Comparison of ENCODE assay signal across 25 cellular contexts in the genomic region with DNA sequence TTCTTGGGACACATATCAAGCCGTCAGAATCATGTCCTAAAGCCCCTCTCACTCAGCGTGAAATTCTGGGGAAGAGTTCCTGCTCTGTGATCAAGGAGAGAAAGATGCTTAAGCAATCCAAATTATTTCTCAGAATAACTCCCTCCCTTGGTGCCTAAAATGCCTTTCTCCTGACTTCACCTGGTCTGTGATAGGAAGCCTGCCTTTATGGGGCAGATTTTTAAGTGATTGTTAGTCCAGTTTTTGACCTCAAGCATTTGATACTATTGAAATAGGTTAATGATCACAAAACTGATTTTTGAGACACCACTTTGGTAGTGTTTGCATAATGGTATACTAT.
DNase-seq lines count a peak whose midpoint lies in the region; ATAC-seq and TF ChIP-seq lines count a peak whose summit lies in the region.
"Had no signal": no experiment of that assay in that cellular context is flagged by ENCODE, and none has a peak within 500 bp of the region (broad histone marks: within the 10 kb centered on the region; RNA-seq: fewer than 3 reads in every experiment).

No MANE protein-coding gene starts in this region.

- H3K4me3 ChIP-seq in Caco-2 (ENCODE audit: low read depth, low read length): no peak overlapping the region
- H3K4me3 ChIP-seq in HUES48 (ENCODE audit: low read depth, low read length): no peak overlapping the region
- H3K4me3 ChIP-seq in epithelial cell of esophagus (ENCODE audit: low read length): no peak overlapping the region
- H3K4me3 ChIP-seq in lower leg skin (ENCODE audit: low read depth, poor library complexity, severe bottlenecking): no peak overlapping the region
- H3K4me3 ChIP-seq: GM12878, pancreas, SJSA1 had no signal

- H3K9me3 Mint-ChIP-seq in Caco-2 (ENCODE audit: unreplicated experiment) (no peaks in the 10 kb centered on the region), nephron (peaks cover 2% of the 10 kb centered on the region)
- H3K9me3 Mint-ChIP-seq: activated naive CD4-positive, alpha-beta T cell treated with anti-CD3 and anti-CD28 coated beads for 36 hours; T-helper 1 cell treated with Interleukin-12 subunit alpha and Interleukin-12 subunit beta and Interleukin-4 antibody, amounts not matched to agents 30 μg/mL and 1 μg/mL, for 36 hours had no signal

- H3K9me3 ChIP-seq in Caco-2: no peaks in the 10 kb centered on the region
- no peaks in the 10 kb centered on the region for H3K9me3 ChIP-seq in HUES48 (ENCODE audit: control insufficient read depth, insufficient read depth, low read length)
- H3K9me3 ChIP-seq: pancreas, SJSA1 had no signal

- peaks cover 11% of the 10 kb centered on the region; the same call in 1 of the 2 replicates for H3K4me1 ChIP-seq in Caco-2
- H3K4me1 ChIP-seq in HUES48 (ENCODE audit: control insufficient read depth, insufficient read depth, low read length): peaks cover 19% of the 10 kb centered on the region
- H3K4me1 ChIP-seq: pancreas, SJSA1 had no signal

- POLR2A ChIA-PET in Caco-2 (lab: Charles Lee): no interaction called here

- no peak for TF ChIP-seq POLR2A in lower leg skin (IDR thresholded peaks at IDR 0.05)

- intact Hi-C loops in Caco-2 (cut with micrococcal nuclease; ENCODE audit: unreplicated experiment) (loop anchor here (2.0 kb wide), 1 partner anchor 23 kb away; no protein-coding TSS in a partner anchor), lower leg skin (cut with DNase I; ENCODE audit: low total_unique reads) (no loop called here)

- H3K4me3 Mint-ChIP-seq in Caco-2 (ENCODE audit: unreplicated experiment): no peak overlapping the region
- no peak overlapping the region for H3K4me3 Mint-ChIP-seq in nephron
- H3K4me3 Mint-ChIP-seq: activated naive CD4-positive, alpha-beta T cell treated with anti-CD3 and anti-CD28 coated beads for 36 hours; CD14-positive monocyte; T-helper 1 cell treated with Interleukin-12 subunit alpha and Interleukin-12 subunit beta and Interleukin-4 antibody, amounts not matched to agents 30 μg/mL and 1 μg/mL, for 36 hours had no signal

- H3K27me3 ChIP-seq in Caco-2 (replicated peaks; ENCODE audit: control insufficient read depth, insufficient read depth, low read length): no peaks in the 10 kb centered on the region
- no peaks in the 10 kb centered on the region for H3K27me3 ChIP-seq in HUES48 (ENCODE audit: control insufficient read depth, insufficient read depth, low read length)
- H3K27me3 ChIP-seq: pancreas, SJSA1 had no signal

- DNase-seq in Caco-2: no peak
- DNase-seq in epithelial cell of esophagus (ENCODE audit: low read depth): peak; percentile 39
- DNase-seq in iPS-NIHi11 (ENCODE audit: low spot score): no peak
- DNase-seq in lower leg skin (ENCODE audit: low spot score in 2 of 2): no peak
- DNase-seq in GM13976 (ENCODE audit: low spot score): no peak
- DNase-seq: activated CD4-positive, alpha-beta T cell treated with anti-CD3 and anti-CD28 coated beads for 4 hours; activated naive CD4-positive, alpha-beta T cell treated with anti-CD3 and anti-CD28 coated beads for 36 hours; activated T-cell treated with anti-CD3 and anti-CD28 coated beads, Interleukin-2, amount 50 U/mL, for 48 hours; anterior cingulate cortex; central memory CD4-positive, alpha-beta T cell; DMS153; hippocampal formation; naive thymus-derived CD4-positive, alpha-beta T cell; NK-92 treated with Interleukin-12 subunit alpha and Interleukin-12 subunit beta, amount 100 ng/mL, for 24 hours; stimulated activated CD4-positive, alpha-beta T cell treated with anti-CD3 and anti-CD28 coated beads, Interleukin-15, amount 100 ng/mL, for 24 hours had no signal

- H3K36me3 ChIP-seq in Caco-2 (ENCODE audit: control insufficient read depth, insufficient read depth, low read length) (no peaks in the 10 kb centered on the region), HUES48 (ENCODE audit: control insufficient read depth, insufficient read depth, low read length) (no peaks in the 10 kb centered on the region)
- H3K36me3 ChIP-seq: pancreas, SJSA1 had no signal

- no peaks in the 10 kb centered on the region for H3K36me3 Mint-ChIP-seq in Caco-2 (ENCODE audit: insufficient read depth, unreplicated experiment)
- H3K36me3 Mint-ChIP-seq in nephron (ENCODE audit: low read depth): peaks cover 3% of the 10 kb centered on the region
- H3K36me3 Mint-ChIP-seq: CD14-positive monocyte; naive thymus-derived CD4-positive, alpha-beta T cell had no signal

- no peak for ATAC-seq in HG02970 (IDR thresholded peaks at IDR 0.05; ENCODE audit: low FRiP score, unreplicated experiment)
- ATAC-seq: GM12878; naive thymus-derived CD4-positive, alpha-beta T cell; pancreas; sciatic nerve had no signal

- no peak for TF ChIP-seq CTCF in Caco-2 (IDR thresholded peaks at IDR 0.05; ENCODE audit: insufficient read depth in 1 of 2, low read depth in 1 of 2, low read length in 1 of 2, severe bottlenecking in 1 of 2, unreplicated experiment in 1 of 2)
- no peak for TF ChIP-seq CTCF in epithelial cell of esophagus (IDR thresholded peaks at IDR 0.05; ENCODE audit: insufficient read depth, low read depth, low read length, missing control alignments)
- TF ChIP-seq CTCF in nephron (IDR thresholded peaks at IDR 0.05; ENCODE audit: unreplicated experiment in 3 of 3): no peak
- no peak for TF ChIP-seq CTCF in lower leg skin (IDR thresholded peaks at IDR 0.05)
- no peak for TF ChIP-seq CTCF in GM13976 (IDR thresholded peaks at IDR 0.05; ENCODE audit: borderline replicate concordance, control extremely low read depth, extremely low read depth, insufficient read depth, missing control alignments)

- H3K27ac Mint-ChIP-seq in Caco-2 (ENCODE audit: unreplicated experiment): peak overlapping the region; percentile 17
- peak overlapping the region; percentile 24 to 83 (median 81) for H3K27ac Mint-ChIP-seq in nephron
- H3K27ac Mint-ChIP-seq: activated naive CD4-positive, alpha-beta T cell treated with anti-CD3 and anti-CD28 coated beads for 36 hours; CD14-positive monocyte; naive thymus-derived CD4-positive, alpha-beta T cell; T-helper 1 cell treated with Interleukin-12 subunit alpha and Interleukin-12 subunit beta and Interleukin-4 antibody, amounts not matched to agents 30 μg/mL and 1 μg/mL, for 36 hours had no signal

- CTCF ChIA-PET in Caco-2 (lab: Charles Lee): interaction anchor here (0.7 kb wide), 1 partner anchor 17 kb away, joined by 3 read pairs; no protein-coding TSS in a partner anchor

- H3K9ac ChIP-seq in HUES48 (ENCODE audit: low read depth, low read length): no peak overlapping the region

- H3K27me3 Mint-ChIP-seq in Caco-2 (ENCODE audit: insufficient read depth, unreplicated experiment) (no peaks in the 10 kb centered on the region), nephron (ENCODE audit: low read depth) (no peaks in the 10 kb centered on the region)
- H3K27me3 Mint-ChIP-seq: naive thymus-derived CD4-positive, alpha-beta T cell had no signal

- 80 to 85% methylated on average over 2 of the region's 2 CpGs for WGBS in lower leg skin, 2 donors

- H3K27ac ChIP-seq in HUES48 (ENCODE audit: low read depth, low read length): peak overlapping the region; percentile 50
- H3K27ac ChIP-seq: epithelial cell of prostate, pancreas, SJSA1 had no signal

- in situ Hi-C loops in GM13976 (cut with MboI; ENCODE audit: low sequenced_read_pairs, unreplicated experiment): no loop called here

- H3K4me1 Mint-ChIP-seq in Caco-2 (ENCODE audit: low read depth, unreplicated experiment) (peaks cover 28% of the 10 kb centered on the region), nephron (peaks cover 18% of the 10 kb centered on the region)
- H3K4me1 Mint-ChIP-seq: CD14-positive monocyte had no signal

- BruUV-seq in Caco-2 (replicated peaks; lab: Mats Ljungman, UMichigan): no TSS peak
